10 cellular contexts compared by ENCODE assay signal in the genomic region with DNA sequence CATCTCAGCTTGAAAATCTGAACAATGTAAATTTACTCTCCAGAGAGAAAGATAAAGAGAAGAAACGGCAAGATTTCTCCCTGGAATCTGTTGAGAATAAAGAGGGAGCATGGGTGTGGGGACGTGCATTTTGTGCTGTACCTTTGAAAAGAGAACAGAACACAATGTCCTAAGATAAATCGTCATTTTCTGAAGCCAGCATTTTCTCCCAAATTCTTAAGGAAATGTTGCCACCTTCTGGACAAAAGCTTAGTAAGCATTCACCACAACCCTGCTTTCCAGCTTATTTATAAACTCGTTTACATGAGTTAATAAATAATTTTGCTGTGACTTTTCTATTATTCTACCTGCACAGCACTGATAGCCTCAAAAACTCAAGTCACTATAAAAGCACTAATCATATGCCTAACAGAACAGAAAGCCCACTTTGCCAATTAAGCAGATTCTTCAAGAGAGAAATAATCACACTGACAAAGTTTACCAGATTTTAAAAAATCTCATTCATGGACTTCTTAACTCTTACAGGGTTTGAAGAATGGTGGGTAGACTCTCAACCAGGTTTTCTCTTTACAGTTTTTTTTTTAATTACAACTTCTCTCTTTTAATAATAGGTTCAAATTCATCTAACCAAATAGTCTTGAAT.
DNase-seq lines count a peak whose midpoint lies in the region; ATAC-seq and TF ChIP-seq lines count a peak whose summit lies in the region.
"Had no signal": no experiment of that assay in that cellular context is flagged by ENCODE, and none has a peak within 500 bp of the region (broad histone marks: within the 10 kb centered on the region; RNA-seq: fewer than 3 reads in every experiment).

No MANE protein-coding gene starts in this region.

- no peak overlapping the region for H3K27ac Mint-ChIP-seq in CD14-positive monocyte
- H3K27ac Mint-ChIP-seq: activated naive CD8-positive, alpha-beta T cell had no signal

- DNase-seq in NOMO-1 treated with DMSO at 0.1 percent for 48 hours (lab: John Stamatoyannopoulos, UW; ENCODE audit: unreplicated experiment) (peak; percentile 29), NOMO-1 treated with dmso at 0.1 percent for 144 hours (lab: John Stamatoyannopoulos, UW; ENCODE audit: unreplicated experiment) (no peak), NCI-H345 treated with DMSO at 0.1 percent for 48 hours (lab: John Stamatoyannopoulos, UW; ENCODE audit: unreplicated experiment) (peak; percentile 61), T47D (ENCODE audit: low read depth in 1 of 2, low spot score in 1 of 2) (peak; percentile 42 to 76), right lobe of liver (no peak), ecto neural progenitor cell (ENCODE audit: low spot score) (no peak), CD14-positive monocyte (ENCODE audit: low spot score) (no peak)

- no peaks in the 10 kb centered on the region for H3K27me3 ChIP-seq in right lobe of liver
- H3K27me3 ChIP-seq: BLaER1 had no signal

- peak; percentile 41 to 52 (median 48) for TF ChIP-seq CTCF in right lobe of liver (IDR thresholded peaks at IDR 0.05)
- no peak for TF ChIP-seq CTCF in CD14-positive monocyte (IDR thresholded peaks at IDR 0.05)

- no peaks in the 10 kb centered on the region for H3K36me3 Mint-ChIP-seq in CD14-positive monocyte
- H3K36me3 Mint-ChIP-seq: activated naive CD8-positive, alpha-beta T cell had no signal

- no peaks in the 10 kb centered on the region for H3K36me3 ChIP-seq in right lobe of liver
- H3K36me3 ChIP-seq: BLaER1 had no signal

- H3K27ac ChIP-seq in right lobe of liver: no peak overlapping the region
- H3K27ac ChIP-seq: BLaER1 had no signal

- H3K9me3 Mint-ChIP-seq in CD14-positive monocyte: no peaks in the 10 kb centered on the region

- 2% methylated on average over 4 of the region's 4 CpGs for WGBS in right lobe of liver (ENCODE audit: insufficient coverage, low coverage, low lambda C conversion rate, missing lambda C conversion rate)

- H3K4me1 Mint-ChIP-seq in CD14-positive monocyte: peaks cover 7% of the 10 kb centered on the region

- TF ChIP-seq POLR2A in right lobe of liver (IDR thresholded peaks at IDR 0.05): no peak

- ATAC-seq in HG03354 (IDR thresholded peaks at IDR 0.05; ENCODE audit: poor library complexity, severe bottlenecking, unreplicated experiment) (peak; percentile 84), right lobe of liver (peak; percentile 43 to 65 (median 61))

- no peak overlapping the region for H3K4me3 ChIP-seq in right lobe of liver
- H3K4me3 ChIP-seq: BLaER1 had no signal

- H3K4me1 ChIP-seq in right lobe of liver: no peaks in the 10 kb centered on the region

- no peak overlapping the region for H3K4me3 Mint-ChIP-seq in CD14-positive monocyte
- H3K4me3 Mint-ChIP-seq: activated naive CD8-positive, alpha-beta T cell had no signal

- intact Hi-C loops in right lobe of liver (cut with DNase I): no loop called here
- intact Hi-C loops in CD14-positive monocyte (cut with micrococcal nuclease): no loop called here

- H3K9me3 ChIP-seq in right lobe of liver: no peaks in the 10 kb centered on the region
- H3K9me3 ChIP-seq: BLaER1 had no signal

- H3K27me3 Mint-ChIP-seq in CD14-positive monocyte (ENCODE audit: low read depth in 3 of 3): peaks cover 0 to 7% (median 0%) of the 10 kb centered on the region in 3 donors
- H3K27me3 Mint-ChIP-seq: activated naive CD8-positive, alpha-beta T cell had no signal

- in situ Hi-C loops in T47D (cut with HindIII; ENCODE audit: low pct_unique_long_range_greater_than_20kb, low sequenced_read_pairs): no loop called here

Comparison
In these comparisons a context has a peak if more than half of its experiments do, and no peak if none do; other contexts are left out.
1. DNase-seq: peak in NOMO-1 treated with DMSO at 0.1 percent for 48 hours (single experiment), NCI-H345 treated with DMSO at 0.1 percent for 48 hours (single experiment) and T47D (2 of 2); none in NOMO-1 treated with dmso at 0.1 percent for 144 hours (single experiment), right lobe of liver (0 of 3), ecto neural progenitor cell (single experiment) and CD14-positive monocyte (single experiment).